ENCODE assay signal across 1 cellular context in genomic region chr11:34358666-34359547, GRCh38.
TF ChIP-seq lines count a peak whose summit lies in the region.

No MANE protein-coding gene starts in this region.

TF ChIP-seq in GM12878, 131 proteins besides CTCF, POLR2A, EP300 and RAD21 (continued from another document and continues in another):
- no peak for TF ChIP-seq ZNF687 (IDR thresholded peaks at IDR 0.05)
- TF ChIP-seq ZNF592 (IDR thresholded peaks at IDR 0.05), result peak; percentile 84
- peak; percentile 95 for TF ChIP-seq SMC3 (IDR thresholded peaks at IDR 0.05; ENCODE audit: borderline replicate concordance, low read length)
- no peak for TF ChIP-seq PRDM15 (CRISPR knock-in tag; IDR thresholded peaks at IDR 0.05)
- no peak for TF ChIP-seq IKZF2 (IDR thresholded peaks at IDR 0.05)
- TF ChIP-seq SMARCA5 (IDR thresholded peaks at IDR 0.05), result peak; percentile 83
- TF ChIP-seq ZBTB11 (CRISPR knock-in tag; IDR thresholded peaks at IDR 0.05), result no peak
- no peak for TF ChIP-seq SMAD5 (IDR thresholded peaks at IDR 0.05; ENCODE audit: low read depth)
- TF ChIP-seq KDM1A (IDR thresholded peaks at IDR 0.05; ENCODE audit: borderline replicate concordance), result no peak
- TF ChIP-seq CBX3 (IDR thresholded peaks at IDR 0.05; ENCODE audit: borderline replicate concordance, low read depth), result no peak
- 0 out of 2 replicates have a peak, but pooled peaks have one; percentile 59 for TF ChIP-seq NBN (IDR thresholded peaks at IDR 0.05)
- no peak for TF ChIP-seq TCF12 (IDR thresholded peaks at IDR 0.05; ENCODE audit: low read depth, low read length)
- no peak for TF ChIP-seq SREBF2 (IDR thresholded peaks at IDR 0.05; ENCODE audit: low read length)
- TF ChIP-seq TBL1XR1 (IDR thresholded peaks at IDR 0.05; ENCODE audit: low read depth, low read length), result no peak
- no peak for TF ChIP-seq ZNF217 (IDR thresholded peaks at IDR 0.05)
- TF ChIP-seq ELK1 (IDR thresholded peaks at IDR 0.05; ENCODE audit: low read depth, low read length), result no peak
- 0 out of 2 replicates have a peak, but pooled peaks have one; percentile 47 for TF ChIP-seq TCF7 (IDR thresholded peaks at IDR 0.05; ENCODE audit: borderline replicate concordance)
- 0 out of 2 replicates have a peak, but pooled peaks have one; percentile 41 for TF ChIP-seq ZBTB40 (IDR thresholded peaks at IDR 0.05; ENCODE audit: borderline replicate concordance)
- TF ChIP-seq ZNF24 (IDR thresholded peaks at IDR 0.05), result 0 out of 2 replicates have a peak, but pooled peaks have one; percentile 49
- no peak for TF ChIP-seq ZNF622 (IDR thresholded peaks at IDR 0.05)
- no peak for TF ChIP-seq PBX3 (IDR thresholded peaks at IDR 0.05; ENCODE audit: insufficient replicate concordance, low read depth, low read length)
- peak; percentile 59 for TF ChIP-seq CUX1 (IDR thresholded peaks at IDR 0.05; ENCODE audit: insufficient replicate concordance, low read depth, low read length)
